Comparison of ENCODE assay signal across 15 cellular contexts in genomic region chr21:45262041-45262581, GRCh38.
"Had no signal": no experiment of that assay in that cellular context is flagged by ENCODE, and none has a peak within 500 bp of the region (broad histone marks: within the 10 kb centered on the region; RNA-seq: fewer than 3 reads in every experiment).

No MANE protein-coding gene starts in this region.

- H3K4me3 ChIP-seq: coronary artery, gastrocnemius medialis, lower lobe of right lung, smooth muscle cell, tibial nerve had no signal

- H3K4me2 ChIP-seq: smooth muscle cell had no signal

- H3K27ac Mint-ChIP-seq: activated CD4-positive, alpha-beta memory T cell treated with anti-CD3 and anti-CD28 coated beads, Interleukin-2, amount 10 ng/mL, durations not matched to agents 7 days and 5 days; activated naive CD4-positive, alpha-beta T cell treated with anti-CD3 and anti-CD28 coated beads, Interleukin-2, amount 10 ng/mL, durations not matched to agents 7 days and 5 days; T-helper 2 cell treated with Interferon-gamma antibody and Interleukin-4, amounts not matched to agents 5 μg/mL and 100 μg/mL, for 36 hours had no signal

- H3K4me1 ChIP-seq: gastrocnemius medialis had no signal

- H3K9me3 ChIP-seq: gastrocnemius medialis, lower lobe of right lung, tibial nerve had no signal

- DNase-seq: activated CD4-positive, CD25-positive, alpha-beta regulatory T cell treated with anti-CD3 and anti-CD28 coated beads, Interleukin-2, amount 50 U/mL, for 72 hours; activated CD8-positive, alpha-beta memory T cell treated with anti-CD3 and anti-CD28 coated beads, Interleukin-2, amount 50 U/mL, for 4 hours; activated naive CD4-positive, alpha-beta T cell treated with anti-CD3 and anti-CD28 coated beads, Interleukin-2, amount 10 ng/mL, durations not matched to agents 7 days and 5 days; caudate nucleus; effector memory CD4-positive, alpha-beta T cell; gastrocnemius medialis; midbrain; SW 1271 had no signal

- H3K27ac ChIP-seq: coronary artery, gastrocnemius medialis, lower lobe of right lung, tibial nerve had no signal

- ATAC-seq: gastrocnemius medialis; stimulated activated effector memory CD8-positive, alpha-beta T cell treated with anti-CD3 and anti-CD28 coated beads, Interleukin-12 subunit alpha, Interleukin-12 subunit beta, amount 100 ng/mL, for 72 hours had no signal

- H3K9me3 Mint-ChIP-seq: activated naive CD4-positive, alpha-beta T cell treated with anti-CD3 and anti-CD28 coated beads, Interleukin-2, amount 10 ng/mL, durations not matched to agents 7 days and 5 days; stimulated activated effector memory CD8-positive, alpha-beta T cell treated with anti-CD3 and anti-CD28 coated beads, Interleukin-12 subunit alpha, Interleukin-12 subunit beta, amount 100 ng/mL, for 72 hours; T-helper 2 cell treated with Interferon-gamma antibody and Interleukin-4, amounts not matched to agents 5 μg/mL and 100 μg/mL, for 36 hours had no signal

- H3K4me3 Mint-ChIP-seq: activated CD4-positive, alpha-beta memory T cell treated with anti-CD3 and anti-CD28 coated beads, Interleukin-2, amount 10 ng/mL, durations not matched to agents 7 days and 5 days; activated naive CD4-positive, alpha-beta T cell treated with anti-CD3 and anti-CD28 coated beads, Interleukin-2, amount 10 ng/mL, durations not matched to agents 7 days and 5 days; stimulated activated effector memory CD8-positive, alpha-beta T cell treated with anti-CD3 and anti-CD28 coated beads, Interleukin-12 subunit alpha, Interleukin-12 subunit beta, amount 100 ng/mL, for 72 hours; T-helper 2 cell treated with Interferon-gamma antibody and Interleukin-4, amounts not matched to agents 5 μg/mL and 100 μg/mL, for 36 hours had no signal
